ENCODE assay signal across 9 cellular contexts in the genomic region with DNA sequence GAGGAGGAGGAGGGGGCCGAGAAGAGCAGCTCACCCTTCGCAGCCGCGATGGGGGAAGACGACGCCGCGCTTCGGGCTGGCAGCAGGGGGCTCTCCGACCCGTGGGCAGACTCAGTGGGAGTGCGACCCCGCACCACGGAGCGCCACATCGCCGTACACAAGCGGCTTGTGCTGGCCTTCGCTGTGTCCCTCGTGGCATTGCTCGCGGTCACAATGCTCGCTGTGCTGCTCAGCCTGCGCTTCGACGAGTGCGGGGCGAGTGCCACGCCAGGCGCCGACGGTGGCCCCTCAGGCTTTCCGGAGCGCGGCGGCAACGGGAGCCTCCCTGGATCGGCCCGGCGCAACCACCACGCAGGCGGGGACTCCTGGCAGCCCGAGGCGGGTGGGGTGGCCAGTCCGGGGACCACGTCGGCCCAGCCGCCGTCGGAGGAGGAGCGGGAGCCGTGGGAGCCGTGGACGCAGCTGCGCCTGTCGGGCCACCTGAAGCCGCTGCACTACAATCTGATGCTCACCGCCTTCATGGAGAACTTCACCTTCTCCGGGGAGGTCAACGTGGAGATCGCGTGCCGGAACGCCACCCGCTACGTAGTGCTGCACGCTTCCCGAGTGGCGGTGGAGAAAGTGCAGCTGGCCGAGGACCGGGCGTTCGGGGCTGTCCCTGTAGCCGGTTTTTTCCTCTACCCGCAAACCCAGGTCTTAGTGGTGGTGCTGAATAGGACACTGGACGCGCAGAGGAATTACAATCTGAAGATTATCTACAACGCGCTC. TPM values are rescaled to one million over a fixed set of nuclear protein-coding genes. Genes with fewer than 3 reads are reported as not detected.
A peak's percentile ranks its signal among the peaks of the same experiment; 100 is the strongest.
DNase-seq lines count a peak whose midpoint lies in the region; ATAC-seq and TF ChIP-seq lines count a peak whose summit lies in the region.
"Had no signal": no experiment of that assay in that cellular context is flagged by ENCODE, and none has a peak within 500 bp of the region (broad histone marks: within the 10 kb centered on the region; RNA-seq: fewer than 3 reads in every experiment).

No MANE protein-coding gene starts in this region.

- H3K4me2 ChIP-seq in KMS-11 (peak overlapping the region; percentile 52; the same call in 1 of the 2 replicates), Karpas-422 (ENCODE audit: low read depth, low read length, poor library complexity, severe bottlenecking) (no peak overlapping the region)

- H3K4me1 ChIP-seq in KMS-11 (ENCODE audit: low read depth, poor library complexity, severe bottlenecking), result peaks cover 7% of the 10 kb centered on the region
- peaks cover 12 to 31% (median 29%) of the 10 kb centered on the region in 4 donors for H3K4me1 ChIP-seq in esophagus muscularis mucosa
- no peaks in the 10 kb centered on the region for H3K4me1 ChIP-seq in Karpas-422 (ENCODE audit: low read length)

- H3K9me3 ChIP-seq in esophagus muscularis mucosa (no peaks in the 10 kb centered on the region), Karpas-422 (ENCODE audit: low read length) (no peaks in the 10 kb centered on the region)

- H3K27me3 ChIP-seq in KMS-11 (ENCODE audit: insufficient read depth, low read depth) (no peaks in the 10 kb centered on the region), esophagus muscularis mucosa (peaks cover 0 to 69% (median 23%) of the 10 kb centered on the region in 4 donors), Karpas-422 (ENCODE audit: low read length) (no peaks in the 10 kb centered on the region)

- ATAC-seq in HG02884 (IDR thresholded peaks at IDR 0.05; ENCODE audit: unreplicated experiment) (no peak), HG02938 (IDR thresholded peaks at IDR 0.05; ENCODE audit: unreplicated experiment) (no peak)
- ATAC-seq: GM12878 had no signal

- H2AFZ ChIP-seq in KMS-11 (ENCODE audit: low read depth), result peak overlapping the region; percentile 81; the same call in 1 of the 2 replicates
- no peak overlapping the region for H2AFZ ChIP-seq in Karpas-422 (ENCODE audit: low read length)

- H3K4me3 Mint-ChIP-seq in nephron progenitor cell, result peak overlapping the region; percentile 87

- H3K9ac ChIP-seq in KMS-11, result no peak overlapping the region
- H3K9ac ChIP-seq in Karpas-422 (ENCODE audit: low read length), result no peak overlapping the region

- H3K79me2 ChIP-seq in KMS-11 (ENCODE audit: insufficient read depth, low read depth) (no peaks in the 10 kb centered on the region), Karpas-422 (ENCODE audit: low read length) (no peaks in the 10 kb centered on the region)

- peaks cover 77% of the 10 kb centered on the region for H3K27me3 Mint-ChIP-seq in nephron progenitor cell (ENCODE audit: low read depth, poor library complexity)

- TF ChIP-seq EP300 in esophagus muscularis mucosa (IDR thresholded peaks at IDR 0.05), result no peak

- H3K4me1 Mint-ChIP-seq in nephron progenitor cell, result peaks cover 26% of the 10 kb centered on the region

- DNase-seq in AG09319 (ENCODE audit: extremely low read depth, low read depth) (no peak), esophagus muscularis mucosa (ENCODE audit: extremely low spot score) (no peak), nephron progenitor cell (peak; percentile 50), Karpas-422 (no peak), HPDE6-E6E7 (ENCODE audit: extremely low spot score) (no peak)

- WGBS in esophagus muscularis mucosa, result 5% methylated on average over 60 of the region's 79 CpGs

- H3K27ac ChIP-seq in KMS-11 (no peak overlapping the region), esophagus muscularis mucosa (replicated peaks in 1 of 4) (peak overlapping the region in 3 of 4 donors; percentile 4 to 57 (median 52)), Karpas-422 (ENCODE audit: low read length) (no peak overlapping the region)

- no peaks in the 10 kb centered on the region for H3K36me3 ChIP-seq in KMS-11 (ENCODE audit: insufficient read depth)
- no peaks in the 10 kb centered on the region for H3K36me3 ChIP-seq in esophagus muscularis mucosa
- H3K36me3 ChIP-seq in Karpas-422 (ENCODE audit: insufficient read depth, low read length), result no peaks in the 10 kb centered on the region

- no peaks in the 10 kb centered on the region for H3K36me3 Mint-ChIP-seq in nephron progenitor cell (ENCODE audit: low read depth)

- no peak overlapping the region for H3K4me3 ChIP-seq in KMS-11 (IDR thresholded peaks at IDR 0.05; ENCODE audit: insufficient read depth, low read depth, low read length)
- peak overlapping the region; percentile 57 to 71 (median 60) for H3K4me3 ChIP-seq in esophagus muscularis mucosa
- no peak overlapping the region for H3K4me3 ChIP-seq in Karpas-422 (ENCODE audit: low read length)
- H3K4me3 ChIP-seq: GM12878 had no signal

- TF ChIP-seq CTCF in AG09319 (IDR thresholded peaks at IDR 0.05; ENCODE audit: low read depth, low read length), result peak; percentile 43
- TF ChIP-seq CTCF in KMS-11 (conservative IDR thresholded peaks at IDR 0.05; ENCODE audit: low read depth, low read length), result no peak
- TF ChIP-seq CTCF in esophagus muscularis mucosa (IDR thresholded peaks at IDR 0.05), result no peak
- TF ChIP-seq CTCF in nephron progenitor cell (IDR thresholded peaks at IDR 0.05), result no peak

- no peaks in the 10 kb centered on the region for H3K9me3 Mint-ChIP-seq in nephron progenitor cell

- no peaks in the 10 kb centered on the region for H4K20me1 ChIP-seq in KMS-11 (ENCODE audit: insufficient read depth)
- no peaks in the 10 kb centered on the region for H4K20me1 ChIP-seq in Karpas-422 (ENCODE audit: insufficient read depth, low read depth, low read length)

- no peak for TF ChIP-seq POLR2A in esophagus muscularis mucosa (IDR thresholded peaks at IDR 0.05; ENCODE audit: low read depth)

- H3K27ac Mint-ChIP-seq in nephron progenitor cell, result no peak overlapping the region

- intact Hi-C loops in esophagus muscularis mucosa (cut with DNase I), result no loop called here

- no peaks in the 10 kb centered on the region for H3K9me2 ChIP-seq in Karpas-422 (replicated peaks; ENCODE audit: insufficient read depth, low read length)

RNA-seq across cellular contexts. Expression of gene TRHDE, which starts 0.7 kb away (rescaled TPM):
- 1 to 10 TPM in 1 of 4 donors, under 1 TPM in 3; 0.33 to 1.2 (median 0.74) TPM for total RNA-seq in esophagus muscularis mucosa
- total RNA-seq in Karpas-422 (2014; rRNA removed; shearing (Covaris generic); ENCODE audit: low replicate concordance), result not detected in 2 replicates
- total RNA-seq: GM12878 had no signal

Comparison
In these comparisons a context has a peak if more than half of its experiments do, and no peak if none do; other contexts are left out.
1. H3K27ac ChIP-seq: peak in esophagus muscularis mucosa (3 of 4); none in KMS-11 (single experiment) and Karpas-422 (single experiment).
2. H3K4me3 ChIP-seq: peak in esophagus muscularis mucosa (4 of 4); none in KMS-11 (single experiment) and Karpas-422 (single experiment).